ENCODE assay signal across 31 cellular contexts in the genomic region with DNA sequence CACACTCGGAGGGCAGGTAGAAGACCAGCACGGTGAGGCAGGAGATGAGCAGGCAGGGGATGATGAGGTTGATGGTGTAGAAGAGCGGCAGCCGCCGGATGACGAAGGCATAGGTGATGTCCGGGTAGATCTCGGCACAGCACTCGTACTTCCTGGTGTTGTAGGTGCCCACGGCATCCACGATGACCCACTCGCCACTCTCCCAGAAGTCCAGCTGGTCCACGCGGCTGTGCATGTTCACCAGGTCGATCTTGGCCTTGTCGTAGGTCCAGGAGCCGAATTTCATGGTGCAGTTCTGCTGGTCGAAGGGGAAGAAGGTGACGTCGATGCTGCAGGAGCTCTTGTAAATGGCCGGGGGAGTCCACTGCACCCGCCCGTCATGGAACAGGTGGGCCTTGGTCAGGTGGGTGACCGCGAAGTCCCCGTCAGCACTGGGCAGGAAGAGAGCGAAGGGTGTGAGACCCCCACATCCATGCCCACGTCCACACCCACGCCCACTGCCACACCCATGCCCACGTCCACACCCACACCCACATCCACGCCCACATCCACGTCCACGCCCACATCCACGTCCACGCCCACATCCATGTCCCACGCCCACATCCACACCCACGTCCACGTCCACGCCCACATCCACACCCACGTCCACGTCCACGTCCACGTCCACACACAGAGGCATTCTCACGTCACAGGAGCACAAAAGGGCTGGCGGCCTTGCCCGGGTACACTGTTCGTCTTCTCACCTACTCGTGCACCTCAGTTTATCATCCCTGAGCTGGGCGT. TPM values are rescaled to one million over a fixed set of nuclear protein-coding genes. Genes with fewer than 3 reads are reported as not detected.
"Had no signal": no experiment of that assay in that cellular context is flagged by ENCODE, and none has a peak within 500 bp of the region (broad histone marks: within the 10 kb centered on the region; RNA-seq: fewer than 3 reads in every experiment).

No MANE protein-coding gene starts in this region.

- H3K4me1 ChIP-seq: ascending aorta had no signal

- H3K9me3 ChIP-seq: ascending aorta, gastroesophageal sphincter, mucosa of descending colon, ovary, sigmoid colon, tibial nerve had no signal

- H3K27ac ChIP-seq: ascending aorta, cardiac muscle cell, coronary artery, gastroesophageal sphincter, ovary, sigmoid colon, tibial nerve had no signal

- DNase-seq: activated B cell treated with CpG ODN at 0.5 μM for 24 hours; activated CD4-positive, alpha-beta T cell treated with anti-CD3 and anti-CD28 coated beads, Interleukin-2, amount 50 U/mL, for 1 hour; activated CD8-positive, alpha-beta memory T cell treated with anti-CD3 and anti-CD28 coated beads, Interleukin-2, amount 10 ng/mL, durations not matched to agents 7 days and 5 days; activated CD8-positive, alpha-beta T cell treated with anti-CD3 and anti-CD28 coated beads, Interleukin-2, amount 10 ng/mL, durations not matched to agents 7 days and 5 days; activated T-cell treated with anti-CD3 and anti-CD28 coated beads, Interleukin-2, amount 50 U/mL, for 48 hours; dorsolateral prefrontal cortex; effector memory CD4-positive, alpha-beta T cell; head of caudate nucleus; hippocampal formation; mucosa of descending colon; ovary; retina; sigmoid colon; small intestine; stimulated activated CD4-positive, alpha-beta T cell treated with anti-CD3 and anti-CD28 coated beads, Interleukin-4, amount 100 ng/mL, for 4 hours; stimulated activated CD8-positive, alpha-beta memory T cell treated with anti-CD3 and anti-CD28 coated beads, Interleukin-4, amount 100 ng/mL, for 48 hours; stimulated activated naive B cell treated with anti-CD40 and anti-IgM and Interleukin-4, amounts not matched to agents 10 μg/mL and 1 μg/mL and 100 μg/mL, for 72 hours; T-helper 1 cell had no signal

- ATAC-seq: activated CD8-positive, alpha-beta memory T cell treated with anti-CD3 and anti-CD28 coated beads, Interleukin-2, amount 10 ng/mL, durations not matched to agents 7 days and 5 days; activated CD8-positive, alpha-beta T cell treated with anti-CD3 and anti-CD28 coated beads, Interleukin-2, amount 10 ng/mL, durations not matched to agents 7 days and 5 days; gastroesophageal sphincter; mucosa of descending colon; stimulated activated naive B cell treated with anti-CD40 and anti-IgM and Interleukin-4, amounts not matched to agents 10 μg/mL and 1 μg/mL and 100 μg/mL, for 72 hours had no signal

- H3K36me3 ChIP-seq: ascending aorta, cardiac muscle cell, gastroesophageal sphincter, ovary, sigmoid colon, tibial nerve had no signal

- FAIRE-seq: keratinocyte, small intestine had no signal

- H3K27me3 ChIP-seq: cardiac muscle cell, ovary had no signal

- H3K4me3 ChIP-seq: ascending aorta, cardiac muscle cell, coronary artery, dorsolateral prefrontal cortex, gastroesophageal sphincter, lung, mucosa of descending colon, ovary, sigmoid colon, tibial nerve had no signal

RNA-seq across cellular contexts. Expression of a gene that starts 10.4 kb away (rescaled TPM):
- total RNA-seq: activated B cell treated with CpG ODN at 0.5 μM for 24 hours; activated CD8-positive, alpha-beta memory T cell treated with anti-CD3 and anti-CD28 coated beads, Interleukin-2, amount 10 ng/mL, durations not matched to agents 7 days and 5 days; activated CD8-positive, alpha-beta T cell treated with anti-CD3 and anti-CD28 coated beads, Interleukin-2, amount 10 ng/mL, durations not matched to agents 7 days and 5 days; activated T-helper 2 cell treated with anti-CD3 and anti-CD28 coated beads, Interferon-gamma antibody, Interleukin-2, Interleukin-4, amounts not matched to agents 10 μg/mL and 5 μg/mL and 100 μg/mL, durations not matched to agents 14 hours and 24 hours and 36 hours; ascending aorta; fibroblast of lung; fibroblast of villous mesenchyme; gastroesophageal sphincter; mesenteric fat pad; mucosa of descending colon had no signal
- polyA plus RNA-seq: cardiac muscle cell, fibroblast of lung, keratinocyte, urinary bladder had no signal

RNA-seq across cellular contexts. Expression of a gene that starts 57.8 kb away (rescaled TPM):
- total RNA-seq: activated B cell treated with CpG ODN at 0.5 μM for 24 hours; activated CD8-positive, alpha-beta memory T cell treated with anti-CD3 and anti-CD28 coated beads, Interleukin-2, amount 10 ng/mL, durations not matched to agents 7 days and 5 days; activated CD8-positive, alpha-beta T cell treated with anti-CD3 and anti-CD28 coated beads, Interleukin-2, amount 10 ng/mL, durations not matched to agents 7 days and 5 days; activated T-helper 2 cell treated with anti-CD3 and anti-CD28 coated beads, Interferon-gamma antibody, Interleukin-2, Interleukin-4, amounts not matched to agents 10 μg/mL and 5 μg/mL and 100 μg/mL, durations not matched to agents 14 hours and 24 hours and 36 hours; ascending aorta; cardiac muscle cell; fibroblast of lung; gastroesophageal sphincter; mesenteric fat pad; mucosa of descending colon; sigmoid colon had no signal
- polyA plus RNA-seq: esophagus, fibroblast of lung, keratinocyte, urinary bladder had no signal
